ENCODE assay signal across 9 cellular contexts in genomic region chr3:86991482-86991815, GRCh38. TPM values are rescaled to one million over a fixed set of nuclear protein-coding genes. Genes with fewer than 3 reads are reported as not detected.
A peak's percentile ranks its signal among the peaks of the same experiment; 100 is the strongest.
DNase-seq lines count a peak whose midpoint lies in the region; ATAC-seq and TF ChIP-seq lines count a peak whose summit lies in the region.
"Had no signal": no experiment of that assay in that cellular context is flagged by ENCODE, and none has a peak within 500 bp of the region (broad histone marks: within the 10 kb centered on the region; RNA-seq: fewer than 3 reads in every experiment).

No MANE protein-coding gene starts in this region.

- H3K27ac Mint-ChIP-seq in stimulated activated naive B cell treated with anti-CD40 and anti-IgM and Interleukin-4, amounts not matched to agents 10 μg/mL and 1 μg/mL and 100 μg/mL, for 72 hours: no peak overlapping the region

- peak overlapping the region in 1 of 2 donors; percentile 51 for H3K4me3 Mint-ChIP-seq in stimulated activated naive B cell treated with anti-CD40 and anti-IgM and Interleukin-4, amounts not matched to agents 10 μg/mL and 1 μg/mL and 100 μg/mL, for 72 hours

- POLR2A ChIA-PET in HEK293T (lab: Yijun Ruan, JAX): no interaction called here
- POLR2A ChIA-PET in RWPE1 (lab: Yijun Ruan, JAX; ENCODE audit: low non-redundant PET): no interaction called here

- peaks cover 0 to 2% of the 10 kb centered on the region in 2 donors for H3K4me1 Mint-ChIP-seq in stimulated activated naive B cell treated with anti-CD40 and anti-IgM and Interleukin-4, amounts not matched to agents 10 μg/mL and 1 μg/mL and 100 μg/mL, for 72 hours

- H3K4me3 ChIP-seq in adipocyte (ENCODE audit: low read length) (peak overlapping the region; percentile 95), iPS-15b (ENCODE audit: low read depth, low read length) (peak overlapping the region; percentile 85), skin epidermis (peak overlapping the region; percentile 33 to 75 (median 46))

- no peaks in the 10 kb centered on the region for H3K36me3 Mint-ChIP-seq in stimulated activated naive B cell treated with anti-CD40 and anti-IgM and Interleukin-4, amounts not matched to agents 10 μg/mL and 1 μg/mL and 100 μg/mL, for 72 hours

- peak overlapping the region in 19 of 21 experiments; percentile 29 to 93 (median 80) for H3K27ac ChIP-seq in skin epidermis
- H3K27ac ChIP-seq in RWPE1: no peak overlapping the region

- no peaks in the 10 kb centered on the region for H3K9me3 ChIP-seq in adipocyte (ENCODE audit: control insufficient read depth, low read length)
- H3K9me3 ChIP-seq in iPS-15b (ENCODE audit: control insufficient read depth, insufficient read depth, low read length): no peaks in the 10 kb centered on the region

- DNase-seq in HEK293T (ENCODE audit: extremely low spot score) (no peak), adipocyte (ENCODE audit: low read depth) (no peak), SK-N-DZ (ENCODE audit: low spot score) (no peak), RWPE1 (ENCODE audit: low spot score) (no peak)
- no peak for DNase-seq in stimulated activated naive B cell treated with anti-CD40 and anti-IgM and Interleukin-4, amounts not matched to agents 10 μg/mL and 1 μg/mL and 100 μg/mL, for 72 hours
- DNase-seq: stimulated activated naive CD4-positive, alpha-beta T cell had no signal

- H3K9me3 Mint-ChIP-seq in stimulated activated naive B cell treated with anti-CD40 and anti-IgM and Interleukin-4, amounts not matched to agents 10 μg/mL and 1 μg/mL and 100 μg/mL, for 72 hours: no peaks in the 10 kb centered on the region

- H3K9ac ChIP-seq in adipocyte (ENCODE audit: low read length) (peak overlapping the region; percentile 95), iPS-15b (ENCODE audit: low read depth, low read length) (no peak overlapping the region)

- TF ChIP-seq CTCF in RWPE1 (conservative IDR thresholded peaks at IDR 0.05; ENCODE audit: low read depth): no peak

- H3K36me3 ChIP-seq in adipocyte (ENCODE audit: control insufficient read depth, insufficient read depth, low read length, severe bottlenecking) (peaks cover 3% of the 10 kb centered on the region), iPS-15b (ENCODE audit: control insufficient read depth, insufficient read depth, low read length) (no peaks in the 10 kb centered on the region)

- no peaks in the 10 kb centered on the region for H3K27me3 ChIP-seq in adipocyte (replicated peaks; ENCODE audit: control insufficient read depth, insufficient read depth, low read length)
- H3K27me3 ChIP-seq in iPS-15b (ENCODE audit: control insufficient read depth, insufficient read depth, low read length): peaks cover 22% of the 10 kb centered on the region

- ATAC-seq in GM21526 (IDR thresholded peaks at IDR 0.05; ENCODE audit: low FRiP score, unreplicated experiment): no peak
- ATAC-seq in stimulated activated naive B cell treated with anti-CD40 and anti-IgM and Interleukin-4, amounts not matched to agents 10 μg/mL and 1 μg/mL and 100 μg/mL, for 72 hours (replicated peaks): no peak

- CTCF ChIA-PET in HEK293T (lab: Yijun Ruan, JAX) (interaction anchor here (0.6 to 0.7 kb wide), 2 partner anchors 16 to 142 kb away, joined by 4 to 5 read pairs; no protein-coding TSS in a partner anchor), RWPE1 (lab: Yijun Ruan, JAX) (no interaction called here)

- H3K4me1 ChIP-seq in adipocyte (ENCODE audit: control insufficient read depth, insufficient read depth, low read length): peaks cover 39% of the 10 kb centered on the region
- H3K4me1 ChIP-seq in iPS-15b (ENCODE audit: control insufficient read depth, insufficient read depth, low read length): peaks cover 2% of the 10 kb centered on the region

- H3K27me3 Mint-ChIP-seq in stimulated activated naive B cell treated with anti-CD40 and anti-IgM and Interleukin-4, amounts not matched to agents 10 μg/mL and 1 μg/mL and 100 μg/mL, for 72 hours: peaks cover 13 to 31% of the 10 kb centered on the region in 2 donors

TF ChIP-seq in HEK293T, 16 proteins besides CTCF, POLR2A, EP300 and RAD21:
- TF ChIP-seq L3MBTL2 (conservative IDR thresholded peaks at IDR 0.05) (peak; percentile 70), FOXA1 (IDR thresholded peaks at IDR 0.05) (no peak), CTBP1 (IDR thresholded peaks at IDR 0.05; ENCODE audit: borderline replicate concordance) (no peak), PKNOX1 (IDR thresholded peaks at IDR 0.05) (no peak), NFRKB (IDR thresholded peaks at IDR 0.05) (no peak)

RNA-seq across cellular contexts. Expression of gene VGLL3, which starts 0.5 kb away (rescaled TPM):
- polyA plus RNA-seq in SK-N-DZ (2014; cell fraction: cytosol; rRNA removed): 0.15 and 0.36 TPM in 2 replicates
- polyA plus RNA-seq in SK-N-DZ (2014; cell fraction: nucleus; rRNA removed): 0.16 and 0.19 TPM in 2 replicates
